20 cellular contexts compared by ENCODE assay signal in genomic region chr11:111361874-111362273, GRCh38. TPM values are rescaled to one million over a fixed set of nuclear protein-coding genes. Genes with fewer than 3 reads are reported as not detected.
DNase-seq lines count a peak whose midpoint lies in the region; ATAC-seq, FAIRE-seq and TF ChIP-seq lines count a peak whose summit lies in the region.
"Had no signal": no experiment of that assay in that cellular context is flagged by ENCODE, and none has a peak within 500 bp of the region (broad histone marks: within the 10 kb centered on the region; RNA-seq: fewer than 3 reads in every experiment).

No MANE protein-coding gene starts in this region.

- H3K27me3 Mint-ChIP-seq in endodermal cell (ENCODE audit: insufficient read depth) = peaks cover 10% of the 10 kb centered on the region

- H3K27ac ChIP-seq in OCI-LY1 (ENCODE audit: low read depth, low read length, poor library complexity, severe bottlenecking) = peak overlapping the region; percentile 90
- H3K27ac ChIP-seq in small intestine (ENCODE audit: low read depth in 1 of 2, low read length in 1 of 2) = peak overlapping the region; percentile 24 to 73
- no peak overlapping the region for H3K27ac ChIP-seq in endodermal cell (ENCODE audit: low read depth, low read length)
- H3K27ac ChIP-seq: left ventricle myocardium inferior had no signal

- ATAC-seq in HG02938 (IDR thresholded peaks at IDR 0.05; ENCODE audit: unreplicated experiment) (no peak), HG02885 (IDR thresholded peaks at IDR 0.05; ENCODE audit: poor library complexity, unreplicated experiment) (no peak)

- peaks cover 99% of the 10 kb centered on the region for H3K36me3 ChIP-seq in OCI-LY1 (ENCODE audit: insufficient read depth, low read length)
- no peaks in the 10 kb centered on the region for H3K36me3 ChIP-seq in bronchial epithelial cell (ENCODE audit: control insufficient read depth, insufficient read depth, low read length)
- H3K36me3 ChIP-seq in small intestine (ENCODE audit: control insufficient read depth in 2 of 2, insufficient read depth in 2 of 2, low read length in 2 of 2) = no peaks in the 10 kb centered on the region
- no peaks in the 10 kb centered on the region for H3K36me3 ChIP-seq in endodermal cell (ENCODE audit: control insufficient read depth, insufficient read depth, low read length)
- H3K36me3 ChIP-seq: BE2C, left ventricle myocardium inferior had no signal

- TF ChIP-seq POLR2A in GM19193 (IDR thresholded peaks at IDR 0.05; ENCODE audit: extremely low read depth, insufficient read depth, insufficient read length) = peak; percentile 29

- WGBS in small intestine, 3 donors = 59 to 89% (median 75%) methylated on average over 6 of the region's 6 CpGs
- 92 to 100% methylated on average over 4 to 6 of the region's 6 CpGs for WGBS in endodermal cell (ENCODE audit: insufficient coverage in 1 of 2, insufficient read length in 1 of 2), 2 experiments

- H3K9me3 ChIP-seq in OCI-LY1 (ENCODE audit: low read length) (no peaks in the 10 kb centered on the region), small intestine (ENCODE audit: control insufficient read depth, low read depth) (no peaks in the 10 kb centered on the region), endodermal cell (ENCODE audit: control insufficient read depth, low read length) (no peaks in the 10 kb centered on the region)
- H3K9me3 ChIP-seq: BE2C, left ventricle myocardium inferior had no signal

- DNase-seq in bronchial epithelial cell (ENCODE audit: low read depth) (peak; percentile 53), small intestine (peak; percentile 71), endodermal cell (no peak)
- DNase-seq: aorta; BE2C; effector CD8-positive, alpha-beta T cell; H9; left ventricle myocardium inferior; NCI-H1092; NCI-H2081; NK-92 treated with Interleukin-12 subunit alpha and Interleukin-12 subunit beta, amount 100 ng/mL, for 24 hours; retina; T-helper 1 cell had no signal

- H3K4me1 Mint-ChIP-seq in endodermal cell = peaks cover 13% of the 10 kb centered on the region
- H3K4me1 Mint-ChIP-seq: H9 had no signal

- H3K4me2 ChIP-seq in OCI-LY1 (ENCODE audit: low read length) = peak overlapping the region; percentile 69

- H3K27ac Mint-ChIP-seq in endodermal cell = no peak overlapping the region
- H3K27ac Mint-ChIP-seq: H9 had no signal

- peaks cover 59% of the 10 kb centered on the region for H3K79me2 ChIP-seq in OCI-LY1 (ENCODE audit: insufficient read depth, low read length)

- H2AFZ ChIP-seq in OCI-LY1 (ENCODE audit: low read length) = no peak overlapping the region

- H3K36me3 Mint-ChIP-seq in endodermal cell (ENCODE audit: low read depth) = no peaks in the 10 kb centered on the region

- no peak for TF ChIP-seq CTCF in OCI-LY1 (IDR thresholded peaks at IDR 0.05; ENCODE audit: low read length)
- TF ChIP-seq CTCF in bronchial epithelial cell (IDR thresholded peaks at IDR 0.05; ENCODE audit: insufficient read depth, low read length, severe bottlenecking) = no peak
- no peak for TF ChIP-seq CTCF in endodermal cell (conservative IDR thresholded peaks at IDR 0.05)

- H3F3A ChIP-seq in OCI-LY1 (ENCODE audit: insufficient read depth, low read length) = peaks cover 7% of the 10 kb centered on the region; the same call in 1 of the 2 replicates

- no peaks in the 10 kb centered on the region for H3K9me3 Mint-ChIP-seq in endodermal cell
- H3K9me3 Mint-ChIP-seq: H9 had no signal

- H3K4me3 ChIP-seq in OCI-LY1 (ENCODE audit: low read depth, low read length, poor library complexity, severe bottlenecking) = peak overlapping the region; percentile 62
- no peak overlapping the region for H3K4me3 ChIP-seq in bronchial epithelial cell (ENCODE audit: low read depth, low read length)
- H3K4me3 ChIP-seq in small intestine (ENCODE audit: low read depth in 1 of 2, low read length in 2 of 2) = no peak overlapping the region
- H3K4me3 ChIP-seq in endodermal cell (ENCODE audit: low read length) = no peak overlapping the region
- H3K4me3 ChIP-seq: left ventricle myocardium inferior had no signal

- no peak for FAIRE-seq in bronchial epithelial cell (lab: Jason Lieb, UNC)
- FAIRE-seq in small intestine (lab: Jason Lieb, UNC) = no peak
- FAIRE-seq: D721Med had no signal

- no peak overlapping the region for H3K4me3 Mint-ChIP-seq in endodermal cell
- H3K4me3 Mint-ChIP-seq: H9 had no signal

- no peaks in the 10 kb centered on the region for H3K9me2 ChIP-seq in OCI-LY1 (ENCODE audit: low read depth, low read length)

- H4K20me1 ChIP-seq in OCI-LY1 (ENCODE audit: insufficient read depth, low read length) = no peaks in the 10 kb centered on the region

- H3K9ac ChIP-seq in OCI-LY1 (ENCODE audit: low read length) = peak overlapping the region; percentile 75; the same call in 1 of the 2 replicates
- no peak overlapping the region for H3K9ac ChIP-seq in endodermal cell (ENCODE audit: extremely low read depth, low read length, poor library complexity, severe bottlenecking)

- no peaks in the 10 kb centered on the region for H3K27me3 ChIP-seq in OCI-LY1 (ENCODE audit: insufficient read depth, low read length)
- H3K27me3 ChIP-seq in bronchial epithelial cell (ENCODE audit: control insufficient read depth, insufficient read depth, low read length) = no peaks in the 10 kb centered on the region
- H3K27me3 ChIP-seq in small intestine (ENCODE audit: control insufficient read depth in 2 of 2, insufficient read depth in 2 of 2, low read length in 2 of 2) = no peaks in the 10 kb centered on the region
- no peaks in the 10 kb centered on the region for H3K27me3 ChIP-seq in endodermal cell (ENCODE audit: control insufficient read depth, insufficient read depth, low read length, poor library complexity, severe bottlenecking)

- peaks cover 100% of the 10 kb centered on the region for H3K4me1 ChIP-seq in OCI-LY1 (ENCODE audit: insufficient read depth, low read length, severe bottlenecking)
- H3K4me1 ChIP-seq in small intestine (ENCODE audit: control insufficient read depth in 2 of 2, insufficient read depth in 1 of 2, low read depth in 1 of 2, low read length in 1 of 2) = peaks cover 0 to 3% of the 10 kb centered on the region in 2 donors
- peaks cover 8% of the 10 kb centered on the region for H3K4me1 ChIP-seq in endodermal cell (ENCODE audit: control insufficient read depth, insufficient read depth, low read length)
- H3K4me1 ChIP-seq: BE2C, left ventricle myocardium inferior had no signal

RNA-seq across cellular contexts. Expression of gene POU2AF1, which starts 17.2 kb away (rescaled TPM):
- total RNA-seq in bronchial epithelial cell (not detected in 2 replicates), endodermal cell (under 1 TPM; 0.46 to 0.77 TPM)
- 1 to 10 TPM; 1.1 to 9.2 (median 5.6) TPM for polyA plus RNA-seq in small intestine
- polyA plus RNA-seq in endodermal cell (2013, experiment 1 of 2) = not detected
- not detected for polyA plus RNA-seq in endodermal cell (2013, experiment 2 of 2)
- total RNA-seq: chondrocyte, H9, NCI-H460 had no signal
